In the genomic region with DNA sequence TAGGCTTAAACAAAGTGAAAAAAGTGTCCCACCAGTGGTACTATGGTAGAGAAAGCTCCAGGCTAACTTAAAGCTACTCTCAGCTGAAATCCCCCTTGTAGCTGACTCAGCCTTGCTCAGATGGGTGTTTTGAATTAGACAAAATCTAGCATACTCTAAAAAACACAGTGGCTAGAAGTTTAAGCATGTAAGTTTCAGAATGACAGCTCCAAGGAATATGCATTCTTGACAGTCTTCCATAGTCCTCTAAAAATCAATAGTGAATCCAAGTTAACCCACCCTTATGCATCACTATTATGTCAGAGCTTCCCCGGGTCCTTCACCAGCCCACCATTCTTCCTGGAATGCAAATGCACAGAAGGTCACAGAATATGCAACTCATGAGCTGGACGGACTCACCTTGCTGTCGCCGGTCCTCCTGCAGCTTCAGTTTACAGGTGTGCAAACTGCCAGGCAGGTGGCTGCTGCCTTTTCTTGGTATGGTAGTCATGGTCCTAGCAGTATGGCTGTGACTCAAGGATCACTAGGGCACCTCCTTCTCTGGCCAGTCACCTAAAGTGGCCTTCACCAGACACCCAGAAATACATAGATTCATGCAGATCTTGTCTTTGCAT, we compare ENCODE assay signal across 1 cellular context.
TF ChIP-seq lines count a peak whose summit lies in the region.

No MANE protein-coding gene starts in this region.

TF ChIP-seq in HEK293, 187 proteins besides CTCF, POLR2A, EP300 and RAD21 (continued from another document):
- TF ChIP-seq, protein P1, sequence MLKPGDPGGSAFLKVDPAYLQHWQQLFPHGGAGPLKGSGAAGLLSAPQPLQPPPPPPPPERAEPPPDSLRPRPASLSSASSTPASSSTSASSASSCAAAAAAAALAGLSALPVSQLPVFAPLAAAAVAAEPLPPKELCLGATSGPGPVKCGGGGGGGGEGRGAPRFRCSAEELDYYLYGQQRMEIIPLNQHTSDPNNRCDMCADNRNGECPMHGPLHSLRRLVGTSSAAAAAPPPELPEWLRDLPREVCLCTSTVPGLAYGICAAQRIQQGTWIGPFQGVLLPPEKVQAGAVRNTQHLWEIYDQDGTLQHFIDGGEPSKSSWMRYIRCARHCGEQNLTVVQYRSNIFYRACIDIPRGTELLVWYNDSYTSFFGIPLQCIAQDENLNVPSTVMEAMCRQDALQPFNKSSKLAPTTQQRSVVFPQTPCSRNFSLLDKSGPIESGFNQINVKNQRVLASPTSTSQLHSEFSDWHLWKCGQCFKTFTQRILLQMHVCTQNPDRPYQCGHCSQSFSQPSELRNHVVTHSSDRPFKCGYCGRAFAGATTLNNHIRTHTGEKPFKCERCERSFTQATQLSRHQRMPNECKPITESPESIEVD (tag by site-specific recombination; IDR thresholded peaks at IDR 0.05), result no peak
- TF ChIP-seq ZXDB (tag by site-specific recombination; IDR thresholded peaks at IDR 0.05), result 0 out of 2 replicates have a peak, but pooled peaks have one; percentile 8
- TF ChIP-seq ZSCAN30 (tag by site-specific recombination; IDR thresholded peaks at IDR 0.05), result no peak
- no peak for TF ChIP-seq ZNF132 (tag by site-specific recombination; IDR thresholded peaks at IDR 0.05; ENCODE audit: borderline replicate concordance)
